20 cellular contexts compared by ENCODE assay signal in genomic region chr13:109725297-109725696, GRCh38.
"Had no signal": no experiment of that assay in that cellular context is flagged by ENCODE, and none has a peak within 500 bp of the region (broad histone marks: within the 10 kb centered on the region; RNA-seq: fewer than 3 reads in every experiment).

No MANE protein-coding gene starts in this region.

- H3K4me1 Mint-ChIP-seq: activated CD8-positive, alpha-beta memory T cell treated with anti-CD3 and anti-CD28 coated beads, Interleukin-2, amount 10 ng/mL, durations not matched to agents 7 days and 5 days had no signal

- H3K4me3 Mint-ChIP-seq: activated CD8-positive, alpha-beta memory T cell treated with anti-CD3 and anti-CD28 coated beads, Interleukin-2, amount 10 ng/mL, durations not matched to agents 7 days and 5 days; activated naive CD8-positive, alpha-beta T cell; dendritic cell treated with granulocyte-macrophage colony-stimulating factor and Interleukin-4, amounts not matched to agents 40 ng/mL and 50 ng/mL, for 4 days; effector memory CD8-positive, alpha-beta T cell; nephron progenitor cell had no signal

- DNase-seq: activated CD4-positive, alpha-beta T cell treated with anti-CD3 and anti-CD28 coated beads, Interleukin-2, amount 50 U/mL, for 4 hours; activated CD4-positive, CD25-positive, alpha-beta regulatory T cell treated with anti-CD3 and anti-CD28 coated beads, Interleukin-2, amount 50 U/mL, for 72 hours; activated CD8-positive, alpha-beta memory T cell treated with anti-CD3 and anti-CD28 coated beads, Interleukin-2, amount 10 ng/mL, durations not matched to agents 7 days and 5 days; activated gamma-delta T cell; activated T-cell treated with anti-CD3 and anti-CD28 coated beads, Interleukin-2, amount 50 U/mL, for 48 hours; brain microvascular endothelial cell; cerebellar nuclear complex; effector memory CD8-positive, alpha-beta T cell; erythroblast; left lung; mesenchymal stem cell; nephron progenitor cell; stimulated activated CD4-positive, alpha-beta T cell treated with anti-CD3 and anti-CD28 coated beads, Interleukin-4, amount 100 ng/mL, for 1 hour; stimulated activated CD8-positive, alpha-beta memory T cell treated with anti-CD3 and anti-CD28 coated beads, Interleukin-4, amount 100 ng/mL, for 48 hours; stimulated activated naive CD8-positive, alpha-beta T cell treated with anti-CD3 and anti-CD28 coated beads, Interleukin-15, Interleukin-2, amounts not matched to agents 100 U/mL and 50 U/mL, for 24 hours; testis had no signal

- H3K27me3 ChIP-seq: brain microvascular endothelial cell, testis had no signal

- FAIRE-seq: keratinocyte, TTC549 had no signal

- ATAC-seq: activated CD8-positive, alpha-beta memory T cell treated with anti-CD3 and anti-CD28 coated beads, Interleukin-2, amount 10 ng/mL, durations not matched to agents 7 days and 5 days; effector memory CD8-positive, alpha-beta T cell; left lung; stimulated activated naive CD8-positive, alpha-beta T cell treated with anti-CD3 and anti-CD28 coated beads, Interleukin-15, Interleukin-2, amounts not matched to agents 100 U/mL and 50 U/mL, for 24 hours had no signal

- H3K27ac Mint-ChIP-seq: activated CD8-positive, alpha-beta memory T cell treated with anti-CD3 and anti-CD28 coated beads, Interleukin-2, amount 10 ng/mL, durations not matched to agents 7 days and 5 days; activated naive CD8-positive, alpha-beta T cell; dendritic cell treated with granulocyte-macrophage colony-stimulating factor and Interleukin-4, amounts not matched to agents 40 ng/mL and 50 ng/mL, for 4 days; effector memory CD8-positive, alpha-beta T cell; nephron progenitor cell had no signal

- H3K4me3 ChIP-seq: left lung, testis had no signal

- H3K36me3 ChIP-seq: brain microvascular endothelial cell, left lung had no signal

- H3K27ac ChIP-seq: brain microvascular endothelial cell, left lung, testis had no signal

- H3K9me3 Mint-ChIP-seq: dendritic cell treated with granulocyte-macrophage colony-stimulating factor and Interleukin-4, amounts not matched to agents 40 ng/mL and 50 ng/mL, for 4 days; nephron progenitor cell had no signal

- H3K9me3 ChIP-seq: left lung, testis had no signal
